In genomic region chr22:23527971-23528740, GRCh38 we compare ENCODE assay signal across 20 cellular contexts. TPM values are rescaled to one million over a fixed set of nuclear protein-coding genes. Genes with fewer than 3 reads are reported as not detected.
DNase-seq lines count a peak whose midpoint lies in the region; ATAC-seq and TF ChIP-seq lines count a peak whose summit lies in the region.
"Had no signal": no experiment of that assay in that cellular context is flagged by ENCODE, and none has a peak within 500 bp of the region (broad histone marks: within the 10 kb centered on the region; RNA-seq: fewer than 3 reads in every experiment).

No MANE protein-coding gene starts in this region.

- intact Hi-C loops in lower lobe of right lung (cut with DNase I) = no loop called here

- no peaks in the 10 kb centered on the region for H4K20me1 ChIP-seq in Karpas-422 (ENCODE audit: insufficient read depth, low read depth, low read length)

- H3K4me1 Mint-ChIP-seq in stimulated activated memory B cell treated with anti-CD40 and anti-IgM and Interleukin-4, amounts not matched to agents 10 μg/mL and 1 μg/mL and 100 μg/mL, for 72 hours = peaks cover 22% of the 10 kb centered on the region
- H3K4me1 Mint-ChIP-seq: activated CD4-positive, alpha-beta T cell treated with anti-CD3 and anti-CD28 coated beads for 36 hours had no signal

- no peaks in the 10 kb centered on the region for H3K9me3 ChIP-seq in Karpas-422 (ENCODE audit: low read length)
- H3K9me3 ChIP-seq in lower lobe of right lung = no peaks in the 10 kb centered on the region
- H3K9me3 ChIP-seq: suprapubic skin had no signal

- H3K4me1 ChIP-seq in Karpas-422 (ENCODE audit: low read length) (peaks cover 4% of the 10 kb centered on the region), lower lobe of right lung (no peaks in the 10 kb centered on the region)

- H3K27me3 Mint-ChIP-seq in stimulated activated memory B cell treated with anti-CD40 and anti-IgM and Interleukin-4, amounts not matched to agents 10 μg/mL and 1 μg/mL and 100 μg/mL, for 72 hours = peaks cover 31% of the 10 kb centered on the region

- H3K27ac ChIP-seq in Karpas-422 (ENCODE audit: low read length) = no peak overlapping the region
- no peak overlapping the region for H3K27ac ChIP-seq in lower lobe of right lung
- H3K27ac ChIP-seq: hepatocyte, HL-60, suprapubic skin had no signal

- H3K36me3 ChIP-seq in Karpas-422 (ENCODE audit: insufficient read depth, low read length) = no peaks in the 10 kb centered on the region
- no peaks in the 10 kb centered on the region for H3K36me3 ChIP-seq in lower lobe of right lung
- H3K36me3 ChIP-seq: suprapubic skin had no signal

- H3K9me2 ChIP-seq in Karpas-422 (replicated peaks; ENCODE audit: insufficient read depth, low read length) = no peaks in the 10 kb centered on the region

- no peak for TF ChIP-seq CTCF in lower lobe of right lung (IDR thresholded peaks at IDR 0.05)

- peak; percentile 63 for DNase-seq in Karpas-422
- DNase-seq in SKM-1 treated with dmso at 0.1 percent for 144 hours (lab: John Stamatoyannopoulos, UW; ENCODE audit: unreplicated experiment) = peak; percentile 75
- DNase-seq in lower lobe of right lung = peak; percentile 48
- no peak for DNase-seq in NCI-H748 treated with DMSO at 0.1 percent for 48 hours (lab: John Stamatoyannopoulos, UW)
- DNase-seq: activated CD4-positive, alpha-beta T cell treated with anti-CD3 and anti-CD28 coated beads for 36 hours; DMS153; effector CD4-positive, alpha-beta T cell; left cardiac atrium; NCI-H1930; NCI-H510A had no signal

- no peak overlapping the region for H3K4me2 ChIP-seq in Karpas-422 (ENCODE audit: low read depth, low read length, poor library complexity, severe bottlenecking)
- H3K4me2 ChIP-seq: hepatocyte had no signal

- no peaks in the 10 kb centered on the region for H3K79me2 ChIP-seq in Karpas-422 (ENCODE audit: low read length)
- H3K79me2 ChIP-seq: hepatocyte had no signal

- H3K4me3 ChIP-seq in Karpas-422 (ENCODE audit: low read length) (no peak overlapping the region), lower lobe of right lung (no peak overlapping the region)
- H3K4me3 ChIP-seq: hepatocyte, suprapubic skin had no signal

- no peak for ATAC-seq in lower lobe of right lung
- ATAC-seq in stimulated activated memory B cell treated with anti-CD40 and anti-IgM and Interleukin-4, amounts not matched to agents 10 μg/mL and 1 μg/mL and 100 μg/mL, for 72 hours = peak; percentile 70
- ATAC-seq in GM18517 (IDR thresholded peaks at IDR 0.05; ENCODE audit: unreplicated experiment) = no peak
- no peak for ATAC-seq in GM18868 (IDR thresholded peaks at IDR 0.05; ENCODE audit: unreplicated experiment)
- ATAC-seq: activated CD4-positive, alpha-beta T cell treated with anti-CD3 and anti-CD28 coated beads for 36 hours; activated naive CD4-positive, alpha-beta T cell treated with anti-CD3 and anti-CD28 coated beads, Interleukin-2, amount 50 U/mL, for 72 hours; left cardiac atrium; Panc1 had no signal

- H3K9ac ChIP-seq in Karpas-422 (ENCODE audit: low read length) = no peak overlapping the region

- H2AFZ ChIP-seq in Karpas-422 (ENCODE audit: low read length) = no peak overlapping the region
- H2AFZ ChIP-seq: hepatocyte had no signal

- peak overlapping the region; percentile 33 for H3K27ac Mint-ChIP-seq in stimulated activated memory B cell treated with anti-CD40 and anti-IgM and Interleukin-4, amounts not matched to agents 10 μg/mL and 1 μg/mL and 100 μg/mL, for 72 hours
- H3K27ac Mint-ChIP-seq: activated CD4-positive, alpha-beta T cell treated with anti-CD3 and anti-CD28 coated beads for 36 hours had no signal

- H3K27me3 ChIP-seq in Karpas-422 (ENCODE audit: low read length) (no peaks in the 10 kb centered on the region), lower lobe of right lung (ENCODE audit: low read depth) (peaks cover 4% of the 10 kb centered on the region)
- H3K27me3 ChIP-seq: hepatocyte had no signal

- H3K36me3 Mint-ChIP-seq in stimulated activated memory B cell treated with anti-CD40 and anti-IgM and Interleukin-4, amounts not matched to agents 10 μg/mL and 1 μg/mL and 100 μg/mL, for 72 hours = no peaks in the 10 kb centered on the region
- H3K36me3 Mint-ChIP-seq: activated naive CD4-positive, alpha-beta T cell treated with anti-CD3 and anti-CD28 coated beads, Interleukin-2, amount 50 U/mL, for 72 hours had no signal

- no peaks in the 10 kb centered on the region for H3K9me3 Mint-ChIP-seq in stimulated activated memory B cell treated with anti-CD40 and anti-IgM and Interleukin-4, amounts not matched to agents 10 μg/mL and 1 μg/mL and 100 μg/mL, for 72 hours
- H3K9me3 Mint-ChIP-seq: activated naive CD4-positive, alpha-beta T cell treated with anti-CD3 and anti-CD28 coated beads, Interleukin-2, amount 50 U/mL, for 72 hours had no signal

- no peak overlapping the region for H3K4me3 Mint-ChIP-seq in stimulated activated memory B cell treated with anti-CD40 and anti-IgM and Interleukin-4, amounts not matched to agents 10 μg/mL and 1 μg/mL and 100 μg/mL, for 72 hours
- H3K4me3 Mint-ChIP-seq: activated CD4-positive, alpha-beta T cell treated with anti-CD3 and anti-CD28 coated beads for 36 hours had no signal

RNA-seq across cellular contexts. Expression of gene IGLL1, which starts 51.9 kb away (rescaled TPM):
- total RNA-seq in Karpas-422 (2014; rRNA removed; shearing (Covaris generic); ENCODE audit: low replicate concordance) = 100 and 171 TPM in 2 replicates
- total RNA-seq in lower lobe of right lung = not detected
- total RNA-seq: activated CD4-positive, alpha-beta T cell treated with anti-CD3 and anti-CD28 coated beads for 36 hours; activated naive CD4-positive, alpha-beta T cell treated with anti-CD3 and anti-CD28 coated beads, Interleukin-2, amount 50 U/mL, for 72 hours; hepatocyte; left cardiac atrium; LHCN-M2; suprapubic skin; T-helper 1 cell treated with Interleukin-12 subunit alpha and Interleukin-12 subunit beta and Interleukin-4 antibody, amounts not matched to agents 30 ng/mL and 1 ng/mL, for 36 hours had no signal

Comparison
In these comparisons a context has a peak if more than half of its experiments do, and no peak if none do; other contexts are left out.
1. RNA of gene IGLL1, which starts 51.9 kb away (total RNA-seq): 100 to 171 TPM in Karpas-422; not detected in lower lobe of right lung (single experiment); every median in the first group is over 100 times any median in the second.